In genomic region chr7:27205325-27206280, GRCh38 we compare ENCODE assay signal across 12 cellular contexts. TPM values are rescaled to one million over a fixed set of nuclear protein-coding genes. Genes with fewer than 3 reads are reported as not detected.
DNase-seq lines count a peak whose midpoint lies in the region; ATAC-seq, FAIRE-seq and TF ChIP-seq lines count a peak whose summit lies in the region.
"Had no signal": no experiment of that assay in that cellular context is flagged by ENCODE, and none has a peak within 500 bp of the region (broad histone marks: within the 10 kb centered on the region; RNA-seq: fewer than 3 reads in every experiment).

No MANE protein-coding gene starts in this region.

- FAIRE-seq in urothelium cell line (lab: Jason Lieb, UNC) = peak; percentile 94

- H3K4me3 ChIP-seq in right atrium auricular region (peak overlapping the region in 1 of 2 donors; percentile 22), body of pancreas (no peak overlapping the region)

- peak; percentile 38 for DNase-seq in right atrium auricular region (ENCODE audit: low spot score)
- DNase-seq in cardiac septum (ENCODE audit: low spot score) = no peak
- no peak for DNase-seq in chondrocyte (ENCODE audit: low spot score)
- no peak for DNase-seq in natural killer cell treated with Interleukin-12 subunit alpha and Interleukin-12 subunit beta and Interleukin-15 and Interleukin-18, amount 100 ng/mL, for 72 hours (ENCODE audit: low spot score)
- DNase-seq in urothelium cell line (ENCODE audit: low spot score) = no peak
- DNase-seq in NCI-H187 (lab: John Stamatoyannopoulos, UW) = no peak
- no peak for DNase-seq in body of pancreas
- DNase-seq in HPDE6-E6E7 (ENCODE audit: extremely low spot score) = no peak
- DNase-seq: COR-L47 had no signal

- peaks cover 27% of the 10 kb centered on the region for H3K4me1 Mint-ChIP-seq in chondrocyte (ENCODE audit: low read depth)
- peaks cover 17 to 34% of the 10 kb centered on the region in 2 donors for H3K4me1 Mint-ChIP-seq in natural killer cell treated with Interleukin-12 subunit alpha and Interleukin-12 subunit beta and Interleukin-15 and Interleukin-18, amount 100 ng/mL, for 72 hours (ENCODE audit: low read depth in 2 of 2)

- no peak overlapping the region for H3K27ac Mint-ChIP-seq in chondrocyte (ENCODE audit: unreplicated experiment)
- H3K27ac Mint-ChIP-seq in natural killer cell treated with Interleukin-12 subunit alpha and Interleukin-12 subunit beta and Interleukin-15 and Interleukin-18, amount 100 ng/mL, for 72 hours = no peak overlapping the region

- WGBS in body of pancreas, 2 donors = 7 to 10% methylated on average over 47 to 52 of the region's 52 CpGs

- no peaks in the 10 kb centered on the region for H3K36me3 ChIP-seq in right atrium auricular region
- no peaks in the 10 kb centered on the region for H3K36me3 ChIP-seq in body of pancreas (replicated peaks in 1 of 2; ENCODE audit: insufficient read depth in 1 of 2, low read depth in 2 of 2)

- ATAC-seq in natural killer cell treated with Interleukin-12 subunit alpha and Interleukin-12 subunit beta and Interleukin-15 and Interleukin-18, amount 100 ng/mL, for 72 hours = no peak
- ATAC-seq in body of pancreas = no peak

- H3K36me3 Mint-ChIP-seq in chondrocyte (ENCODE audit: low read depth) = peaks cover 4% of the 10 kb centered on the region
- H3K36me3 Mint-ChIP-seq in natural killer cell treated with Interleukin-12 subunit alpha and Interleukin-12 subunit beta and Interleukin-15 and Interleukin-18, amount 100 ng/mL, for 72 hours = no peaks in the 10 kb centered on the region

- H3K27me3 Mint-ChIP-seq in chondrocyte (ENCODE audit: low read depth) = peaks cover 91% of the 10 kb centered on the region
- peaks cover 81 to 92% of the 10 kb centered on the region in 2 donors for H3K27me3 Mint-ChIP-seq in natural killer cell treated with Interleukin-12 subunit alpha and Interleukin-12 subunit beta and Interleukin-15 and Interleukin-18, amount 100 ng/mL, for 72 hours

- intact Hi-C loops in cardiac septum (cut with DNase I) = no loop called here
- intact Hi-C loops in body of pancreas (cut with DNase I) = loop anchor here (10.0 kb wide), 1 partner anchor 869 kb away; no protein-coding TSS in a partner anchor

- TF ChIP-seq POLR2A in body of pancreas (IDR thresholded peaks at IDR 0.05) = no peak

- peaks cover 54 to 65% of the 10 kb centered on the region in 2 donors for H3K27me3 ChIP-seq in right atrium auricular region
- H3K27me3 ChIP-seq in body of pancreas = peaks cover 0 to 72% of the 10 kb centered on the region in 2 donors

- H3K4me1 ChIP-seq in right atrium auricular region = peaks cover 0 to 22% of the 10 kb centered on the region in 2 donors
- peaks cover 36% of the 10 kb centered on the region for H3K4me1 ChIP-seq in body of pancreas

- H3K27ac ChIP-seq in right atrium auricular region = no peak overlapping the region
- H3K27ac ChIP-seq in body of pancreas = no peak overlapping the region
- H3K27ac ChIP-seq: skin epidermis had no signal

- TF ChIP-seq CTCF in right atrium auricular region (IDR thresholded peaks at IDR 0.05) (no peak), chondrocyte (IDR thresholded peaks at IDR 0.05) (no peak), body of pancreas (IDR thresholded peaks at IDR 0.05) (no peak)

- H3K4me3 Mint-ChIP-seq in chondrocyte (ENCODE audit: unreplicated experiment) = peak overlapping the region; percentile 60
- H3K4me3 Mint-ChIP-seq in natural killer cell treated with Interleukin-12 subunit alpha and Interleukin-12 subunit beta and Interleukin-15 and Interleukin-18, amount 100 ng/mL, for 72 hours = peak overlapping the region; percentile 42

- no peaks in the 10 kb centered on the region for H3K9me3 Mint-ChIP-seq in chondrocyte (ENCODE audit: low read depth)
- H3K9me3 Mint-ChIP-seq in natural killer cell treated with Interleukin-12 subunit alpha and Interleukin-12 subunit beta and Interleukin-15 and Interleukin-18, amount 100 ng/mL, for 72 hours = no peaks in the 10 kb centered on the region

- H3K9me3 ChIP-seq in right atrium auricular region (peaks cover 0 to 4% of the 10 kb centered on the region in 2 donors), body of pancreas (no peaks in the 10 kb centered on the region)

RNA-seq across cellular contexts. Expression of gene HOXA13, which starts 5.7 kb away (rescaled TPM):
- total RNA-seq in right atrium auricular region (not detected), cardiac septum (not detected), chondrocyte (not detected in 3 replicates), body of pancreas (not detected)
- not detected for total RNA-seq in natural killer cell treated with Interleukin-12 subunit alpha and Interleukin-12 subunit beta and Interleukin-15 and Interleukin-18, amount 100 ng/mL, for 72 hours
- total RNA-seq: fibroblast of lung had no signal

RNA-seq across cellular contexts. Expression of gene HOXA11, which starts 20.6 kb away (rescaled TPM):
- total RNA-seq in right atrium auricular region = not detected
- not detected for total RNA-seq in cardiac septum
- total RNA-seq in chondrocyte = not detected in 3 replicates
- under 1 TPM; 0.20 to 0.76 TPM for total RNA-seq in natural killer cell treated with Interleukin-12 subunit alpha and Interleukin-12 subunit beta and Interleukin-15 and Interleukin-18, amount 100 ng/mL, for 72 hours
- not detected for total RNA-seq in body of pancreas
- total RNA-seq: fibroblast of lung had no signal

RNA-seq across cellular contexts. Expression of gene HOXA10, which starts 31.5 kb away (rescaled TPM):
- total RNA-seq in right atrium auricular region (not detected), cardiac septum (not detected), chondrocyte (0.12 to 0.21 TPM in 2 of 3 replicates, not detected in the other), body of pancreas (under 1 TPM in 1 of 2 donors, not detected in 1; 0.52 TPM)
- 1 to 10 TPM in 1 of 2 donors, under 1 TPM in 1; 0.88 to 1.3 TPM for total RNA-seq in natural killer cell treated with Interleukin-12 subunit alpha and Interleukin-12 subunit beta and Interleukin-15 and Interleukin-18, amount 100 ng/mL, for 72 hours

RNA-seq across cellular contexts. Expression of gene EVX1, which starts 37.0 kb away (rescaled TPM):
- not detected for total RNA-seq in right atrium auricular region
- not detected for total RNA-seq in cardiac septum
- not detected in 3 replicates for total RNA-seq in chondrocyte
- not detected for total RNA-seq in natural killer cell treated with Interleukin-12 subunit alpha and Interleukin-12 subunit beta and Interleukin-15 and Interleukin-18, amount 100 ng/mL, for 72 hours
- not detected for total RNA-seq in body of pancreas
- total RNA-seq: fibroblast of lung, M059J had no signal

RNA-seq across cellular contexts. Expression of gene HOXA9, which starts 40.3 kb away (rescaled TPM):
- not detected for total RNA-seq in right atrium auricular region
- total RNA-seq in cardiac septum = not detected
- total RNA-seq in chondrocyte = not detected in 3 replicates
- total RNA-seq in natural killer cell treated with Interleukin-12 subunit alpha and Interleukin-12 subunit beta and Interleukin-15 and Interleukin-18, amount 100 ng/mL, for 72 hours = 1 to 10 TPM in 1 of 2 donors, not detected in 1; 2.4 TPM
- total RNA-seq in body of pancreas = not detected
- total RNA-seq: fibroblast of lung had no signal
